Comparison of ENCODE assay signal across 8 cellular contexts in the genomic region with DNA sequence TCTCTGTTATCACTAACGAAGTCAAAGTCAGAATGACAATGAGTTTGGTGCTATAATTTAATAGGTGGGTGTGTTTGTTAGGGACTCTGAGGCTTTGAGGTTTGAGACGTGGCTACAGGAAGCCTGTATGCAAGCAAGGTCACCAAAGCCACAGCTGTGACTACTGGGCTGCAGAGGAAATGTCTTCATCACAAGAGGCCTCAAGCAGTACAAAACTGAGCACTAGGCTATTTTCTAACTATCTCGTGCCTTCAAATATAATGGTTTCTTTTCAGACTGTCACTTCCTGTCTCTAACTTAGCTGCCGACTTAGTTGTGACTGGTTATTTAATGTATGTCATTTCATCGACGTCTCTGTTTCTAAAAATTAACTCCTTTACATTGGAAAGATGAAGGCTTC.
DNase-seq lines count a peak whose midpoint lies in the region; ATAC-seq and TF ChIP-seq lines count a peak whose summit lies in the region.

No MANE protein-coding gene starts in this region.

- TF ChIP-seq CTCF in mesothelial cell of epicardium (IDR thresholded peaks at IDR 0.05; ENCODE audit: unreplicated experiment) = no peak
- TF ChIP-seq CTCF in MCF 10A (IDR thresholded peaks at IDR 0.05; ENCODE audit: unreplicated experiment) = no peak
- TF ChIP-seq CTCF in osteocyte (IDR thresholded peaks at IDR 0.05) = no peak

- ATAC-seq in CD4-positive, CD25-positive, alpha-beta regulatory T cell (ENCODE audit: low read depth in 2 of 2) = peak; percentile 95 to 98
- ATAC-seq in HG02852 (IDR thresholded peaks at IDR 0.05; ENCODE audit: unreplicated experiment) (peak; percentile 61), HG03135 (IDR thresholded peaks at IDR 0.05; ENCODE audit: unreplicated experiment) (no peak), HG03095 (IDR thresholded peaks at IDR 0.05; ENCODE audit: unreplicated experiment) (no peak)

- peak overlapping the region; percentile 68 for H3K4me3 ChIP-seq in CD4-positive, CD25-positive, alpha-beta regulatory T cell (ENCODE audit: low read depth, low read length)

- H3K27ac ChIP-seq in CD4-positive, CD25-positive, alpha-beta regulatory T cell (ENCODE audit: insufficient read depth, low read length, poor library complexity, severe bottlenecking) = peak overlapping the region; percentile 82

- H3K36me3 ChIP-seq in CD4-positive, CD25-positive, alpha-beta regulatory T cell (ENCODE audit: control insufficient read depth, insufficient read depth, low read length) = peaks cover 16% of the 10 kb centered on the region

- intact Hi-C loops in MCF 10A (cut with micrococcal nuclease) = no loop called here

- DNase-seq in CD4-positive, CD25-positive, alpha-beta regulatory T cell = peak in 2 of 3 donors; percentile 79 to 92
- peak; percentile 21 for DNase-seq in activated CD4-positive, alpha-beta T cell treated with anti-CD3 and anti-CD28 coated beads, Interleukin-2, amount 50 U/mL, for 1 hour
- DNase-seq in mesothelial cell of epicardium (ENCODE audit: low spot score in 2 of 2, unreplicated experiment in 2 of 2) (no peak), MCF 10A (ENCODE audit: unreplicated experiment) (no peak), osteocyte (ENCODE audit: extremely low spot score, unreplicated experiment) (no peak)

- H3K9me3 ChIP-seq in CD4-positive, CD25-positive, alpha-beta regulatory T cell (ENCODE audit: control insufficient read depth in 2 of 2, low read length in 2 of 2) = no peaks in the 10 kb centered on the region

- peaks cover 28% of the 10 kb centered on the region for H3K4me1 ChIP-seq in CD4-positive, CD25-positive, alpha-beta regulatory T cell (ENCODE audit: control insufficient read depth, insufficient read depth, low read length, poor library complexity, severe bottlenecking)

- CTCF ChIA-PET in MCF 10A (lab: Yijun Ruan, JAX) = interaction anchor here (0.8 to 1.7 kb wide), 2 partner anchors 42 to 604 kb away, joined by 4 read pairs; no protein-coding TSS in a partner anchor

- peak overlapping the region; percentile 93 to 96 (median 95) for H3K27ac Mint-ChIP-seq in CD4-positive, CD25-positive, alpha-beta regulatory T cell
- H3K27ac Mint-ChIP-seq in mesothelial cell of epicardium (peak overlapping the region; percentile 62), MCF 10A (ENCODE audit: low read depth, unreplicated experiment) (no peak overlapping the region), osteocyte (ENCODE audit: unreplicated experiment) (no peak overlapping the region)

- POLR2A ChIA-PET in MCF 10A (lab: Yijun Ruan, JAX) = no interaction called here

- no peaks in the 10 kb centered on the region for H3K27me3 ChIP-seq in CD4-positive, CD25-positive, alpha-beta regulatory T cell (ENCODE audit: control insufficient read depth, insufficient read depth, low read length)

- H3K36me3 Mint-ChIP-seq in CD4-positive, CD25-positive, alpha-beta regulatory T cell = peaks cover 31% of the 10 kb centered on the region
- H3K36me3 Mint-ChIP-seq in mesothelial cell of epicardium = peaks cover 13% of the 10 kb centered on the region
- H3K36me3 Mint-ChIP-seq in MCF 10A (ENCODE audit: insufficient read depth, unreplicated experiment) = peaks cover 84% of the 10 kb centered on the region
- H3K36me3 Mint-ChIP-seq in osteocyte (ENCODE audit: unreplicated experiment) = peaks cover 25% of the 10 kb centered on the region

- no peaks in the 10 kb centered on the region for H3K27me3 Mint-ChIP-seq in CD4-positive, CD25-positive, alpha-beta regulatory T cell
- H3K27me3 Mint-ChIP-seq in mesothelial cell of epicardium (ENCODE audit: low read depth) (no peaks in the 10 kb centered on the region), MCF 10A (ENCODE audit: insufficient read depth, unreplicated experiment) (no peaks in the 10 kb centered on the region), osteocyte (ENCODE audit: unreplicated experiment) (no peaks in the 10 kb centered on the region)

- peaks cover 13 to 39% (median 26%) of the 10 kb centered on the region in 4 donors for H3K4me1 Mint-ChIP-seq in CD4-positive, CD25-positive, alpha-beta regulatory T cell
- H3K4me1 Mint-ChIP-seq in mesothelial cell of epicardium = peaks cover 28% of the 10 kb centered on the region
- no peaks in the 10 kb centered on the region for H3K4me1 Mint-ChIP-seq in MCF 10A (ENCODE audit: insufficient read depth, unreplicated experiment)
- no peaks in the 10 kb centered on the region for H3K4me1 Mint-ChIP-seq in osteocyte (ENCODE audit: unreplicated experiment)

- H3K4me3 Mint-ChIP-seq in CD4-positive, CD25-positive, alpha-beta regulatory T cell = peak overlapping the region; percentile 32 to 74 (median 54)
- no peak overlapping the region for H3K4me3 Mint-ChIP-seq in mesothelial cell of epicardium
- H3K4me3 Mint-ChIP-seq in MCF 10A (ENCODE audit: unreplicated experiment) = no peak overlapping the region
- H3K4me3 Mint-ChIP-seq in osteocyte (ENCODE audit: unreplicated experiment) = no peak overlapping the region

- no peaks in the 10 kb centered on the region for H3K9me3 Mint-ChIP-seq in CD4-positive, CD25-positive, alpha-beta regulatory T cell
- no peaks in the 10 kb centered on the region for H3K9me3 Mint-ChIP-seq in mesothelial cell of epicardium
- H3K9me3 Mint-ChIP-seq in MCF 10A (ENCODE audit: unreplicated experiment) = no peaks in the 10 kb centered on the region
- no peaks in the 10 kb centered on the region for H3K9me3 Mint-ChIP-seq in osteocyte (ENCODE audit: unreplicated experiment)

- BruUV-seq in MCF 10A (replicated peaks; lab: Mats Ljungman, UMichigan) = no TSS peak

Comparison
In these comparisons a context has a peak if more than half of its experiments do, and no peak if none do; other contexts are left out.
1. ATAC-seq: peak in CD4-positive, CD25-positive, alpha-beta regulatory T cell (2 of 2) and HG02852 (single experiment); none in HG03135 (single experiment) and HG03095 (single experiment).
2. DNase-seq: peak in CD4-positive, CD25-positive, alpha-beta regulatory T cell (2 of 3) and activated CD4-positive, alpha-beta T cell treated with anti-CD3 and anti-CD28 coated beads, Interleukin-2, amount 50 U/mL, for 1 hour (single experiment); none in mesothelial cell of epicardium (0 of 2), MCF 10A (single experiment) and osteocyte (single experiment).
3. H3K27ac Mint-ChIP-seq: peak in CD4-positive, CD25-positive, alpha-beta regulatory T cell (3 of 3) and mesothelial cell of epicardium (single experiment); none in MCF 10A (single experiment) and osteocyte (single experiment).
4. H3K4me3 Mint-ChIP-seq: peak in CD4-positive, CD25-positive, alpha-beta regulatory T cell (4 of 4); none in mesothelial cell of epicardium (single experiment), MCF 10A (single experiment) and osteocyte (single experiment).